ENCODE assay signal across 1 cellular context in the genomic region with DNA sequence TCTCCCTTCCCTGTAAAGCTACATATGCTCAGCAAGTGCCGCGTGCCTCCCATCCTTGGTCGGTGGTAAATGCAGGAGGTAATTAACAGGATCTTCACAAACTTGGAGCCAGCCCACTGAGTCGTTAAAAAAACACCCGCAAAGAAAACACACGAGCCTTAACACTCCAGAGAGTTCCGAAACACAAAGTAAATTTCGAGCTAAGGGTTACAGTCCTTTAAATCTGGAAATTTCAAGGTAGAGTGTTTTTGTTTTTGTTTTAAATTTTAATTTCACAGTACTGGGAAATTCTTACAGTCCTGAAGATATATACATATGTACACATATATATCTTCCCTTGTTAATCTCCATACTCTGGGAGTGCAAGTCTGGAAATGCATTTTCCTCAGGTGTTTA.
TF ChIP-seq lines count a peak whose summit lies in the region.

No MANE protein-coding gene starts in this region.

TF ChIP-seq in K562, 482 proteins besides CTCF, POLR2A, EP300 and RAD21 (continued from another document and continues in another):
- TF ChIP-seq, protein P1, sequence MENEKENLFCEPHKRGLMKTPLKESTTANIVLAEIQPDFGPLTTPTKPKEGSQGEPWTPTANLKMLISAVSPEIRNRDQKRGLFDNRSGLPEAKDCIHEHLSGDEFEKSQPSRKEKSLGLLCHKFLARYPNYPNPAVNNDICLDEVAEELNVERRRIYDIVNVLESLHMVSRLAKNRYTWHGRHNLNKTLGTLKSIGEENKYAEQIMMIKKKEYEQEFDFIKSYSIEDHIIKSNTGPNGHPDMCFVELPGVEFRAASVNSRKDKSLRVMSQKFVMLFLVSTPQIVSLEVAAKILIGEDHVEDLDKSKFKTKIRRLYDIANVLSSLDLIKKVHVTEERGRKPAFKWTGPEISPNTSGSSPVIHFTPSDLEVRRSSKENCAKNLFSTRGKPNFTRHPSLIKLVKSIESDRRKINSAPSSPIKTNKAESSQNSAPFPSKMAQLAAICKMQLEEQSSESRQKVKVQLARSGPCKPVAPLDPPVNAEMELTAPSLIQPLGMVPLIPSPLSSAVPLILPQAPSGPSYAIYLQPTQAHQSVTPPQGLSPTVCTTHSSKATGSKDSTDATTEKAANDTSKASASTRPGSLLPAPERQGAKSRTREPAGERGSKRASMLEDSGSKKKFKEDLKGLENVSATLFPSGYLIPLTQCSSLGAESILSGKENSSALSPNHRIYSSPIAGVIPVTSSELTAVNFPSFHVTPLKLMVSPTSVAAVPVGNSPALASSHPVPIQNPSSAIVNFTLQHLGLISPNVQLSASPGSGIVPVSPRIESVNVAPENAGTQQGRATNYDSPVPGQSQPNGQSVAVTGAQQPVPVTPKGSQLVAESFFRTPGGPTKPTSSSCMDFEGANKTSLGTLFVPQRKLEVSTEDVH (IDR thresholded peaks at IDR 0.05; ENCODE audit: low read depth, partially characterized antibody): peak; percentile 36
- TF ChIP-seq CHCHD3 (CRISPR knock-in tag; IDR thresholded peaks at IDR 0.05) (no peak), MECOM (CRISPR knock-in tag; IDR thresholded peaks at IDR 0.05) (no peak), ZNF436 (CRISPR knock-in tag; IDR thresholded peaks at IDR 0.05) (no peak), RBBP5 (IDR thresholded peaks at IDR 0.05; ENCODE audit: borderline replicate concordance, insufficient read depth, low read length, poor library complexity, severe bottlenecking) (no peak), TAF9B (IDR thresholded peaks at IDR 0.05; ENCODE audit: partially characterized antibody) (no peak), SMARCE1 (IDR thresholded peaks at IDR 0.05) (0 out of 2 replicates have a peak, but pooled peaks have one; percentile 34), ZNF75A (CRISPR knock-in tag; IDR thresholded peaks at IDR 0.05) (0 out of 2 replicates have a peak, but pooled peaks have one; percentile 0), RCOR1 (IDR thresholded peaks at IDR 0.05; ENCODE audit: borderline replicate concordance in 1 of 2, low read depth in 2 of 2, low read length in 2 of 2) (no peak), TSC22D4 (tag; IDR thresholded peaks at IDR 0.05) (no peak), SMAD3 (CRISPR knock-in tag; conservative IDR thresholded peaks at IDR 0.05) (no peak), CREM (IDR thresholded peaks at IDR 0.05; ENCODE audit: low read depth) (no peak), ZNF79 (CRISPR knock-in tag; IDR thresholded peaks at IDR 0.05; ENCODE audit: low read depth) (no peak), HDAC8 (tag; IDR thresholded peaks at IDR 0.05) (no peak), TCF7L2 (IDR thresholded peaks at IDR 0.05; ENCODE audit: low read depth, low read length) (no peak), ZNF3 (CRISPR knock-in tag; IDR thresholded peaks at IDR 0.05) (no peak), STAT5A (IDR thresholded peaks at IDR 0.05; ENCODE audit: borderline replicate concordance, low read length) (0 out of 2 replicates have a peak, but pooled peaks have one; percentile 17), MYC (IDR thresholded peaks at IDR 0.05; ENCODE audit: low read depth, low read length) (peak; percentile 98), MYC (CRISPR knock-in tag; IDR thresholded peaks at IDR 0.05; ENCODE audit: borderline replicate concordance, low read depth) (0 out of 2 replicates have a peak, but pooled peaks have one; percentile 18), TOE1 (IDR thresholded peaks at IDR 0.05; ENCODE audit: borderline replicate concordance) (no peak), TOE1 (CRISPR knock-in tag; IDR thresholded peaks at IDR 0.05; ENCODE audit: borderline replicate concordance, low read depth) (no peak), FOXK1 (CRISPR knock-in tag; IDR thresholded peaks at IDR 0.05; ENCODE audit: borderline replicate concordance) (no peak), SIRT6 (IDR thresholded peaks at IDR 0.05; ENCODE audit: low read depth, low read length) (no peak), KHSRP (IDR thresholded peaks at IDR 0.05) (no peak), SRSF7 (optimal IDR thresholded peaks at IDR 0.05; ENCODE audit: low read depth, low read length) (no peak), HDAC2 (IDR thresholded peaks at IDR 0.05) (no peak; the same call in 1 of the 2 replicates), ARID2 (IDR thresholded peaks at IDR 0.05) (0 out of 2 replicates have a peak, but pooled peaks have one; percentile 1), FOXK2 (conservative IDR thresholded peaks at IDR 0.05 in 1 of 2, IDR thresholded peaks at IDR 0.05 in 1 of 2; ENCODE audit: low read depth in 2 of 2) (peak in 1 of 2 experiments; percentile 12; a peak in 1 of 4 replicates), E2F3 (CRISPR knock-in tag; IDR thresholded peaks at IDR 0.05) (no peak), TAF7 (tag; IDR thresholded peaks at IDR 0.05) (no peak; the same call in 1 of the 2 replicates), ZKSCAN8 (CRISPR knock-in tag; IDR thresholded peaks at IDR 0.05) (no peak), CHD2 (IDR thresholded peaks at IDR 0.05; ENCODE audit: low read depth, low read length) (no peak), LEF1 (IDR thresholded peaks at IDR 0.05) (0 out of 2 replicates have a peak, but pooled peaks have one; percentile 43), ZNF24 (IDR thresholded peaks at IDR 0.05) (0 out of 2 replicates have a peak, but pooled peaks have one; percentile 1), ZFP1 (CRISPR knock-in tag; IDR thresholded peaks at IDR 0.05) (no peak), ZNF253 (CRISPR knock-in tag; conservative IDR thresholded peaks at IDR 0.05) (no peak)
- TF ChIP-seq, protein P2, sequence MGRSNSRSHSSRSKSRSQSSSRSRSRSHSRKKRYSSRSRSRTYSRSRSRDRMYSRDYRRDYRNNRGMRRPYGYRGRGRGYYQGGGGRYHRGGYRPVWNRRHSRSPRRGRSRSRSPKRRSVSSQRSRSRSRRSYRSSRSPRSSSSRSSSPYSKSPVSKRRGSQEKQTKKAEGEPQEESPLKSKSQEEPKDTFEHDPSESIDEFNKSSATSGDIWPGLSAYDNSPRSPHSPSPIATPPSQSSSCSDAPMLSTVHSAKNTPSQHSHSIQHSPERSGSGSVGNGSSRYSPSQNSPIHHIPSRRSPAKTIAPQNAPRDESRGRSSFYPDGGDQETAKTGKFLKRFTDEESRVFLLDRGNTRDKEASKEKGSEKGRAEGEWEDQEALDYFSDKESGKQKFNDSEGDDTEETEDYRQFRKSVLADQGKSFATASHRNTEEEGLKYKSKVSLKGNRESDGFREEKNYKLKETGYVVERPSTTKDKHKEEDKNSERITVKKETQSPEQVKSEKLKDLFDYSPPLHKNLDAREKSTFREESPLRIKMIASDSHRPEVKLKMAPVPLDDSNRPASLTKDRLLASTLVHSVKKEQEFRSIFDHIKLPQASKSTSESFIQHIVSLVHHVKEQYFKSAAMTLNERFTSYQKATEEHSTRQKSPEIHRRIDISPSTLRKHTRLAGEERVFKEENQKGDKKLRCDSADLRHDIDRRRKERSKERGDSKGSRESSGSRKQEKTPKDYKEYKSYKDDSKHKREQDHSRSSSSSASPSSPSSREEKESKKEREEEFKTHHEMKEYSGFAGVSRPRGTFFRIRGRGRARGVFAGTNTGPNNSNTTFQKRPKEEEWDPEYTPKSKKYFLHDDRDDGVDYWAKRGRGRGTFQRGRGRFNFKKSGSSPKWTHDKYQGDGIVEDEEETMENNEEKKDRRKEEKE (IDR thresholded peaks at IDR 0.05; ENCODE audit: borderline replicate concordance in 1 of 2, control insufficient read depth in 1 of 2, low read depth in 2 of 2, low read length in 1 of 2): 0 out of 4 replicates have a peak, but pooled peaks of 1 of the 2 experiments have one; percentile 66
- TF ChIP-seq, protein P3, sequence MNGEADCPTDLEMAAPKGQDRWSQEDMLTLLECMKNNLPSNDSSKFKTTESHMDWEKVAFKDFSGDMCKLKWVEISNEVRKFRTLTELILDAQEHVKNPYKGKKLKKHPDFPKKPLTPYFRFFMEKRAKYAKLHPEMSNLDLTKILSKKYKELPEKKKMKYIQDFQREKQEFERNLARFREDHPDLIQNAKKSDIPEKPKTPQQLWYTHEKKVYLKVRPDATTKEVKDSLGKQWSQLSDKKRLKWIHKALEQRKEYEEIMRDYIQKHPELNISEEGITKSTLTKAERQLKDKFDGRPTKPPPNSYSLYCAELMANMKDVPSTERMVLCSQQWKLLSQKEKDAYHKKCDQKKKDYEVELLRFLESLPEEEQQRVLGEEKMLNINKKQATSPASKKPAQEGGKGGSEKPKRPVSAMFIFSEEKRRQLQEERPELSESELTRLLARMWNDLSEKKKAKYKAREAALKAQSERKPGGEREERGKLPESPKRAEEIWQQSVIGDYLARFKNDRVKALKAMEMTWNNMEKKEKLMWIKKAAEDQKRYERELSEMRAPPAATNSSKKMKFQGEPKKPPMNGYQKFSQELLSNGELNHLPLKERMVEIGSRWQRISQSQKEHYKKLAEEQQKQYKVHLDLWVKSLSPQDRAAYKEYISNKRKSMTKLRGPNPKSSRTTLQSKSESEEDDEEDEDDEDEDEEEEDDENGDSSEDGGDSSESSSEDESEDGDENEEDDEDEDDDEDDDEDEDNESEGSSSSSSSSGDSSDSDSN (IDR thresholded peaks at IDR 0.05; ENCODE audit: borderline replicate concordance in 1 of 2, low read depth in 2 of 2, low read length in 2 of 2): peak in 1 of 2 experiments; percentile 7; a peak in 1 of 4 replicates
- TF ChIP-seq, protein P4, sequence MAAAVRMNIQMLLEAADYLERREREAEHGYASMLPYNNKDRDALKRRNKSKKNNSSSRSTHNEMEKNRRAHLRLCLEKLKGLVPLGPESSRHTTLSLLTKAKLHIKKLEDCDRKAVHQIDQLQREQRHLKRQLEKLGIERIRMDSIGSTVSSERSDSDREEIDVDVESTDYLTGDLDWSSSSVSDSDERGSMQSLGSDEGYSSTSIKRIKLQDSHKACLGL (CRISPR knock-in tag; IDR thresholded peaks at IDR 0.05; ENCODE audit: borderline replicate concordance, poor library complexity, severe bottlenecking): peak; percentile 36
- TF ChIP-seq, protein P5, sequence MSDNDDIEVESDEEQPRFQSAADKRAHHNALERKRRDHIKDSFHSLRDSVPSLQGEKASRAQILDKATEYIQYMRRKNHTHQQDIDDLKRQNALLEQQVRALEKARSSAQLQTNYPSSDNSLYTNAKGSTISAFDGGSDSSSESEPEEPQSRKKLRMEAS (CRISPR knock-in tag; IDR thresholded peaks at IDR 0.05): peak; percentile 43; the same call in 1 of the 2 replicates
- TF ChIP-seq, protein P6, sequence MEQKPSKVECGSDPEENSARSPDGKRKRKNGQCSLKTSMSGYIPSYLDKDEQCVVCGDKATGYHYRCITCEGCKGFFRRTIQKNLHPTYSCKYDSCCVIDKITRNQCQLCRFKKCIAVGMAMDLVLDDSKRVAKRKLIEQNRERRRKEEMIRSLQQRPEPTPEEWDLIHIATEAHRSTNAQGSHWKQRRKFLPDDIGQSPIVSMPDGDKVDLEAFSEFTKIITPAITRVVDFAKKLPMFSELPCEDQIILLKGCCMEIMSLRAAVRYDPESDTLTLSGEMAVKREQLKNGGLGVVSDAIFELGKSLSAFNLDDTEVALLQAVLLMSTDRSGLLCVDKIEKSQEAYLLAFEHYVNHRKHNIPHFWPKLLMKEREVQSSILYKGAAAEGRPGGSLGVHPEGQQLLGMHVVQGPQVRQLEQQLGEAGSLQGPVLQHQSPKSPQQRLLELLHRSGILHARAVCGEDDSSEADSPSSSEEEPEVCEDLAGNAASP (IDR thresholded peaks at IDR 0.05): no peak
- TF ChIP-seq, protein P7, sequence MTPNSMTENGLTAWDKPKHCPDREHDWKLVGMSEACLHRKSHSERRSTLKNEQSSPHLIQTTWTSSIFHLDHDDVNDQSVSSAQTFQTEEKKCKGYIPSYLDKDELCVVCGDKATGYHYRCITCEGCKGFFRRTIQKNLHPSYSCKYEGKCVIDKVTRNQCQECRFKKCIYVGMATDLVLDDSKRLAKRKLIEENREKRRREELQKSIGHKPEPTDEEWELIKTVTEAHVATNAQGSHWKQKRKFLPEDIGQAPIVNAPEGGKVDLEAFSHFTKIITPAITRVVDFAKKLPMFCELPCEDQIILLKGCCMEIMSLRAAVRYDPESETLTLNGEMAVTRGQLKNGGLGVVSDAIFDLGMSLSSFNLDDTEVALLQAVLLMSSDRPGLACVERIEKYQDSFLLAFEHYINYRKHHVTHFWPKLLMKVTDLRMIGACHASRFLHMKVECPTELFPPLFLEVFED (CRISPR knock-in tag; conservative IDR thresholded peaks at IDR 0.05): no peak
- TF ChIP-seq, protein P8, sequence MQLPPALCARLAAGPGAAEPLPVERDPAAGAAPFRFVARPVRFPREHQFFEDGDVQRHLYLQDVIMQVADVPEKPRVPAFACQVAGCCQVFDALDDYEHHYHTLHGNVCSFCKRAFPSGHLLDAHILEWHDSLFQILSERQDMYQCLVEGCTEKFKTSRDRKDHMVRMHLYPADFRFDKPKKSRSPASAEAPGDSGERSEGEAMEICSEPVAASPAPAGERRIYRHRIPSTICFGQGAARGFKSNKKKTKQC (CRISPR knock-in tag; IDR thresholded peaks at IDR 0.05): no peak
- TF ChIP-seq, protein P9, sequence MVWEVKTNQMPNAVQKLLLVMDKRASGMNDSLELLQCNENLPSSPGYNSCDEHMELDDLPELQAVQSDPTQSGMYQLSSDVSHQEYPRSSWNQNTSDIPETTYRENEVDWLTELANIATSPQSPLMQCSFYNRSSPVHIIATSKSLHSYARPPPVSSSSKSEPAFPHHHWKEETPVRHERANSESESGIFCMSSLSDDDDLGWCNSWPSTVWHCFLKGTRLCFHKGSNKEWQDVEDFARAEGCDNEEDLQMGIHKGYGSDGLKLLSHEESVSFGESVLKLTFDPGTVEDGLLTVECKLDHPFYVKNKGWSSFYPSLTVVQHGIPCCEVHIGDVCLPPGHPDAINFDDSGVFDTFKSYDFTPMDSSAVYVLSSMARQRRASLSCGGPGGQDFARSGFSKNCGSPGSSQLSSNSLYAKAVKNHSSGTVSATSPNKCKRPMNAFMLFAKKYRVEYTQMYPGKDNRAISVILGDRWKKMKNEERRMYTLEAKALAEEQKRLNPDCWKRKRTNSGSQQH (CRISPR knock-in tag; IDR thresholded peaks at IDR 0.05): no peak; the same call in 1 of the 2 replicates
- TF ChIP-seq, protein P10, sequence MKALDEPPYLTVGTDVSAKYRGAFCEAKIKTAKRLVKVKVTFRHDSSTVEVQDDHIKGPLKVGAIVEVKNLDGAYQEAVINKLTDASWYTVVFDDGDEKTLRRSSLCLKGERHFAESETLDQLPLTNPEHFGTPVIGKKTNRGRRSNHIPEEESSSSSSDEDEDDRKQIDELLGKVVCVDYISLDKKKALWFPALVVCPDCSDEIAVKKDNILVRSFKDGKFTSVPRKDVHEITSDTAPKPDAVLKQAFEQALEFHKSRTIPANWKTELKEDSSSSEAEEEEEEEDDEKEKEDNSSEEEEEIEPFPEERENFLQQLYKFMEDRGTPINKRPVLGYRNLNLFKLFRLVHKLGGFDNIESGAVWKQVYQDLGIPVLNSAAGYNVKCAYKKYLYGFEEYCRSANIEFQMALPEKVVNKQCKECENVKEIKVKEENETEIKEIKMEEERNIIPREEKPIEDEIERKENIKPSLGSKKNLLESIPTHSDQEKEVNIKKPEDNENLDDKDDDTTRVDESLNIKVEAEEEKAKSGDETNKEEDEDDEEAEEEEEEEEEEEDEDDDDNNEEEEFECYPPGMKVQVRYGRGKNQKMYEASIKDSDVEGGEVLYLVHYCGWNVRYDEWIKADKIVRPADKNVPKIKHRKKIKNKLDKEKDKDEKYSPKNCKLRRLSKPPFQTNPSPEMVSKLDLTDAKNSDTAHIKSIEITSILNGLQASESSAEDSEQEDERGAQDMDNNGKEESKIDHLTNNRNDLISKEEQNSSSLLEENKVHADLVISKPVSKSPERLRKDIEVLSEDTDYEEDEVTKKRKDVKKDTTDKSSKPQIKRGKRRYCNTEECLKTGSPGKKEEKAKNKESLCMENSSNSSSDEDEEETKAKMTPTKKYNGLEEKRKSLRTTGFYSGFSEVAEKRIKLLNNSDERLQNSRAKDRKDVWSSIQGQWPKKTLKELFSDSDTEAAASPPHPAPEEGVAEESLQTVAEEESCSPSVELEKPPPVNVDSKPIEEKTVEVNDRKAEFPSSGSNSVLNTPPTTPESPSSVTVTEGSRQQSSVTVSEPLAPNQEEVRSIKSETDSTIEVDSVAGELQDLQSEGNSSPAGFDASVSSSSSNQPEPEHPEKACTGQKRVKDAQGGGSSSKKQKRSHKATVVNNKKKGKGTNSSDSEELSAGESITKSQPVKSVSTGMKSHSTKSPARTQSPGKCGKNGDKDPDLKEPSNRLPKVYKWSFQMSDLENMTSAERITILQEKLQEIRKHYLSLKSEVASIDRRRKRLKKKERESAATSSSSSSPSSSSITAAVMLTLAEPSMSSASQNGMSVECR (CRISPR knock-in tag; IDR thresholded peaks at IDR 0.05): no peak
